ENCODE assay signal across 33 cellular contexts in genomic region chr3:7290062-7290825, GRCh38.
DNase-seq lines count a peak whose midpoint lies in the region; ATAC-seq, FAIRE-seq and TF ChIP-seq lines count a peak whose summit lies in the region.
"Had no signal": no experiment of that assay in that cellular context is flagged by ENCODE, and none has a peak within 500 bp of the region (broad histone marks: within the 10 kb centered on the region; RNA-seq: fewer than 3 reads in every experiment).

No MANE protein-coding gene starts in this region.

- no peak for ATAC-seq in left colon
- ATAC-seq: esophagus mucosa, foreskin keratinocyte, GM23338, left ventricle myocardium superior had no signal

- H4K20me1 ChIP-seq in endothelial cell of umbilical vein (replicated peaks; ENCODE audit: control insufficient read depth, extremely low read depth, insufficient read depth, low read length): no peaks in the 10 kb centered on the region

- no peaks in the 10 kb centered on the region for H3K36me3 Mint-ChIP-seq in progenitor cell of endocrine pancreas (ENCODE audit: insufficient read depth)
- H3K36me3 Mint-ChIP-seq: activated naive CD8-positive, alpha-beta T cell treated with anti-CD3 and anti-CD28 coated beads, Interleukin-2, amount 10 ng/mL, durations not matched to agents 7 days and 5 days; mesothelial cell of epicardium; naive B cell had no signal

- no peak overlapping the region for H2AFZ ChIP-seq in endothelial cell of umbilical vein (ENCODE audit: low read depth, low read length)
- H2AFZ ChIP-seq: GM23338 had no signal

- dilution Hi-C loops in endothelial cell of umbilical vein (cut with MboI; ENCODE audit: extremely low pct_ligation_motif_present, low sequenced_read_pairs): no loop called here

- H3K4me1 Mint-ChIP-seq in progenitor cell of endocrine pancreas (ENCODE audit: low read depth): peaks cover 6% of the 10 kb centered on the region
- H3K4me1 Mint-ChIP-seq: activated B cell treated with CpG ODN at 0.5 μM for 24 hours; activated naive CD8-positive, alpha-beta T cell treated with anti-CD3 and anti-CD28 coated beads, Interleukin-2, amount 10 ng/mL, durations not matched to agents 7 days and 5 days; GM23338; naive B cell had no signal

- H3K27ac Mint-ChIP-seq in progenitor cell of endocrine pancreas: no peak overlapping the region
- H3K27ac Mint-ChIP-seq: activated B cell treated with CpG ODN at 0.5 μM for 24 hours; activated naive CD8-positive, alpha-beta T cell treated with anti-CD3 and anti-CD28 coated beads, Interleukin-2, amount 10 ng/mL, durations not matched to agents 7 days and 5 days; activated T-cell treated with anti-CD3 and anti-CD28 coated beads, Interleukin-2, amount 50 U/mL, for 24 hours; GM23338; mesothelial cell of epicardium had no signal

- intact Hi-C loops in endothelial cell of umbilical vein (cut with micrococcal nuclease) (loop anchor here (1.0 kb wide), 1 partner anchor 17 kb away; no protein-coding TSS in a partner anchor), left colon (cut with DNase I, micrococcal nuclease) (no loop called here)

- no peaks in the 10 kb centered on the region for H3K9me3 ChIP-seq in endothelial cell of umbilical vein (replicated peaks; ENCODE audit: control insufficient read depth, insufficient read depth, low read length)
- H3K9me3 ChIP-seq: tibial nerve had no signal

- peak; percentile 23 for TF ChIP-seq POLR2A in endothelial cell of umbilical vein (IDR thresholded peaks at IDR 0.05; ENCODE audit: low read depth, low read length)

- H3K4me3 Mint-ChIP-seq in progenitor cell of endocrine pancreas (ENCODE audit: low read depth): no peak overlapping the region
- H3K4me3 Mint-ChIP-seq: activated B cell treated with CpG ODN at 0.5 μM for 24 hours; activated naive CD8-positive, alpha-beta T cell treated with anti-CD3 and anti-CD28 coated beads, Interleukin-2, amount 10 ng/mL, durations not matched to agents 7 days and 5 days; activated T-cell treated with anti-CD3 and anti-CD28 coated beads, Interleukin-2, amount 50 U/mL, for 24 hours; GM23338; mesothelial cell of epicardium; naive B cell had no signal

- FAIRE-seq in endothelial cell of umbilical vein (lab: Jason Lieb, UNC): peak; percentile 38
- FAIRE-seq: keratinocyte, RCC 7860 had no signal

- peaks cover 33% of the 10 kb centered on the region for H3K4me1 ChIP-seq in endothelial cell of umbilical vein (ENCODE audit: control insufficient read depth, extremely low read depth, insufficient read depth, low read length)
- H3K4me1 ChIP-seq: foreskin keratinocyte, tibial nerve had no signal

- H3K27ac ChIP-seq in endothelial cell of umbilical vein (ENCODE audit: insufficient read depth, low read depth, low read length) (peak overlapping the region; percentile 13), substantia nigra (ENCODE audit: low read depth, low read length, poor library complexity, severe bottlenecking) (no peak overlapping the region)
- H3K27ac ChIP-seq: C4-2B, foreskin keratinocyte, tibial nerve had no signal

- TF ChIP-seq CTCF in endothelial cell of umbilical vein (IDR thresholded peaks at IDR 0.05; ENCODE audit: extremely low read depth in 1 of 2, insufficient read depth in 1 of 2, low read depth in 1 of 2, low read length in 2 of 2) (no peak), progenitor cell of endocrine pancreas (IDR thresholded peaks at IDR 0.05; ENCODE audit: unreplicated experiment) (no peak)

- H3K9me3 Mint-ChIP-seq in progenitor cell of endocrine pancreas (ENCODE audit: low read depth): no peaks in the 10 kb centered on the region
- H3K9me3 Mint-ChIP-seq: activated T-cell treated with anti-CD3 and anti-CD28 coated beads, Interleukin-2, amount 50 U/mL, for 24 hours; mesothelial cell of epicardium had no signal

- CTCF ChIA-PET in endothelial cell of umbilical vein (lab: Charles Lee): interaction anchor here (0.9 to 1.5 kb wide), 4 partner anchors 9 to 500 kb away, joined by 3 to 4 read pairs (median 3); no protein-coding TSS in a partner anchor

- DNase-seq in KG1 (lab: John Stamatoyannopoulos, UW) (peak; percentile 51), SKM-1 treated with dmso at 0.1 percent for 144 hours (lab: John Stamatoyannopoulos, UW; ENCODE audit: unreplicated experiment) (peak; percentile 56), endothelial cell of umbilical vein (ENCODE audit: low read depth, low spot score) (peak; percentile 48), progenitor cell of endocrine pancreas (ENCODE audit: low spot score, unreplicated experiment) (no peak), left colon (no peak), substantia nigra (lab: John Stamatoyannopoulos, UW) (no peak)
- DNase-seq in activated naive CD4-positive, alpha-beta T cell treated with anti-CD3 and anti-CD28 coated beads, Interleukin-2, amount 50 U/mL, for 16 hours: no peak
- DNase-seq: activated B cell treated with CpG ODN at 0.5 μM for 24 hours; activated CD4-positive, alpha-beta T cell treated with anti-CD3 and anti-CD28 coated beads, Interleukin-2, amount 50 U/mL, for 1 hour; activated effector memory CD4-positive, alpha-beta T cell treated with anti-CD3 and anti-CD28 coated beads, Interleukin-2, amount 50 U/mL, for 16 hours; activated naive CD8-positive, alpha-beta T cell treated with anti-CD3 and anti-CD28 coated beads, Interleukin-2, amount 10 ng/mL, durations not matched to agents 7 days and 5 days; activated T-cell treated with anti-CD3 and anti-CD28 coated beads, Interleukin-2, amount 50 U/mL, for 24 hours; Calu3; central memory CD4-positive, alpha-beta T cell; DMS79; foreskin keratinocyte; head of caudate nucleus; left ventricle myocardium superior; naive B cell; NCI-H2029; NCI-H524 treated with DMSO at 0.1 percent for 48 hours; occipital lobe; SHP77 treated with DMSO at 0.1 percent for 48 hours; stimulated activated CD4-positive, alpha-beta T cell treated with anti-CD3 and anti-CD28 coated beads, Interleukin-4, amount 100 ng/mL, for 1 hour; SW 1271; T-helper 9 cell had no signal

- no peak overlapping the region for H3K9ac ChIP-seq in endothelial cell of umbilical vein (replicated peaks; ENCODE audit: extremely low read depth, insufficient read depth, low read length)

- no TSS peak for BruUV-seq in endothelial cell of umbilical vein (replicated peaks; lab: Mats Ljungman, UMichigan)

- H3K4me3 ChIP-seq in endothelial cell of umbilical vein (replicated peaks in 1 of 3; ENCODE audit: insufficient read depth in 1 of 3, low read depth in 1 of 3, low read length in 3 of 3): no peak overlapping the region
- H3K4me3 ChIP-seq: GM23338, tibial nerve had no signal

- no peaks in the 10 kb centered on the region for H3K27me3 ChIP-seq in endothelial cell of umbilical vein (ENCODE audit: control insufficient read depth in 2 of 2, insufficient read depth in 2 of 2, low read length in 2 of 2)
- H3K27me3 ChIP-seq: foreskin keratinocyte, tibial nerve had no signal

- no peaks in the 10 kb centered on the region for H3K36me3 ChIP-seq in endothelial cell of umbilical vein (ENCODE audit: control insufficient read depth in 2 of 2, extremely low read depth in 1 of 2, insufficient read depth in 2 of 2, low read length in 2 of 2)
- H3K36me3 ChIP-seq: tibial nerve had no signal

- no peaks in the 10 kb centered on the region for H3K79me2 ChIP-seq in endothelial cell of umbilical vein (ENCODE audit: control insufficient read depth, insufficient read depth, low read length)

- POLR2A ChIA-PET in endothelial cell of umbilical vein (lab: Charles Lee): interaction anchor here (0.9 to 1.1 kb wide), 2 partner anchors 15 to 218 kb away, joined by 3 to 4 read pairs; no protein-coding TSS in a partner anchor

- H3K4me2 ChIP-seq in endothelial cell of umbilical vein (ENCODE audit: insufficient read depth, low read length): peak overlapping the region; percentile 0
- H3K4me2 ChIP-seq: GM23338 had no signal

- H3K27me3 Mint-ChIP-seq in progenitor cell of endocrine pancreas: no peaks in the 10 kb centered on the region
- H3K27me3 Mint-ChIP-seq: activated B cell treated with CpG ODN at 0.5 μM for 24 hours; activated naive CD8-positive, alpha-beta T cell treated with anti-CD3 and anti-CD28 coated beads, Interleukin-2, amount 10 ng/mL, durations not matched to agents 7 days and 5 days; activated T-cell treated with anti-CD3 and anti-CD28 coated beads, Interleukin-2, amount 50 U/mL, for 24 hours; naive B cell had no signal

- H3K9me1 ChIP-seq in endothelial cell of umbilical vein (replicated peaks; ENCODE audit: control insufficient read depth, extremely low read depth, insufficient read depth, low read length): no peaks in the 10 kb centered on the region

TF ChIP-seq in endothelial cell of umbilical vein, 7 proteins besides CTCF, POLR2A, EP300 and RAD21:
- TF ChIP-seq MYC (IDR thresholded peaks at IDR 0.05; ENCODE audit: low read depth, low read length) (no peak), POLR2AphosphoS5 (IDR thresholded peaks at IDR 0.05; ENCODE audit: insufficient read depth, low read depth, low read length) (peak; percentile 40), GATA2 (IDR thresholded peaks at IDR 0.05; ENCODE audit: insufficient read depth, insufficient read length, low read depth, low read length) (peak; percentile 90)

Comparison
In these comparisons a context has a peak if more than half of its experiments do, and no peak if none do; other contexts are left out.
1. DNase-seq: peak in KG1 (single experiment), SKM-1 treated with dmso at 0.1 percent for 144 hours (single experiment) and endothelial cell of umbilical vein (single experiment); none in activated naive CD4-positive, alpha-beta T cell treated with anti-CD3 and anti-CD28 coated beads, Interleukin-2, amount 50 U/mL, for 16 hours (single experiment), progenitor cell of endocrine pancreas (single experiment), left colon (0 of 2) and substantia nigra (0 of 49).